ENCODE assay signal across 2 cellular contexts in the genomic region with DNA sequence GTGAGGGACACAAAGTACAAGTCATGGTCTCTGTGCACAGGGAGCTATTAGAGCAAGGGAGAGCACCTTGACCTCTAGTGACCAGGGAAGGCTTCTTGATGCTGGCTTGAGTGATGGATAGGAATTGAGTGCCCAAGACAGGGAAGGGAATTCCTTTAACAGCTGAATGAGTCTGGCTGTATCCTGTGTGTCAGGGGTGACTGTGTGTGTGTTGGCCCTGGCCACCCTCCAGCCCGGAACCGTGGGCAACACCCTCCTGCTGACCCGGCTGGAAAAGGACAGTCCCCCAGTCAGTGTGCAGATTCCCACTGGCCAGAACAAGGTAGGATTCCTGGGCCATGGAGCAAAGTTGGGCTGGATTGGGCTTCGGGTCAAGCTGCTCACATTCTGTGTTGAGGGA.
TF ChIP-seq lines count a peak whose summit lies in the region.

No MANE protein-coding gene starts in this region.

TF ChIP-seq in SK-N-SH, 30 proteins besides CTCF, POLR2A, EP300 and RAD21:
- TF ChIP-seq, protein P1, sequence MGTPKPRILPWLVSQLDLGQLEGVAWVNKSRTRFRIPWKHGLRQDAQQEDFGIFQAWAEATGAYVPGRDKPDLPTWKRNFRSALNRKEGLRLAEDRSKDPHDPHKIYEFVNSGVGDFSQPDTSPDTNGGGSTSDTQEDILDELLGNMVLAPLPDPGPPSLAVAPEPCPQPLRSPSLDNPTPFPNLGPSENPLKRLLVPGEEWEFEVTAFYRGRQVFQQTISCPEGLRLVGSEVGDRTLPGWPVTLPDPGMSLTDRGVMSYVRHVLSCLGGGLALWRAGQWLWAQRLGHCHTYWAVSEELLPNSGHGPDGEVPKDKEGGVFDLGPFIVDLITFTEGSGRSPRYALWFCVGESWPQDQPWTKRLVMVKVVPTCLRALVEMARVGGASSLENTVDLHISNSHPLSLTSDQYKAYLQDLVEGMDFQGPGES (IDR thresholded peaks at IDR 0.05; ENCODE audit: low read depth, low read length), result no peak
- 0 out of 2 replicates have a peak, but pooled peaks have one; percentile 18 for TF ChIP-seq NFIC (IDR thresholded peaks at IDR 0.05; ENCODE audit: borderline replicate concordance)
TF ChIP-seq in SK-N-SH: peak in this region for 1.

TF ChIP-seq in SK-N-SH treated with all-trans-retinoic acid at 6 μM for 48 hours, 23 proteins besides CTCF, POLR2A, EP300 and RAD21 (continued from another document):
- TF ChIP-seq, protein P2, sequence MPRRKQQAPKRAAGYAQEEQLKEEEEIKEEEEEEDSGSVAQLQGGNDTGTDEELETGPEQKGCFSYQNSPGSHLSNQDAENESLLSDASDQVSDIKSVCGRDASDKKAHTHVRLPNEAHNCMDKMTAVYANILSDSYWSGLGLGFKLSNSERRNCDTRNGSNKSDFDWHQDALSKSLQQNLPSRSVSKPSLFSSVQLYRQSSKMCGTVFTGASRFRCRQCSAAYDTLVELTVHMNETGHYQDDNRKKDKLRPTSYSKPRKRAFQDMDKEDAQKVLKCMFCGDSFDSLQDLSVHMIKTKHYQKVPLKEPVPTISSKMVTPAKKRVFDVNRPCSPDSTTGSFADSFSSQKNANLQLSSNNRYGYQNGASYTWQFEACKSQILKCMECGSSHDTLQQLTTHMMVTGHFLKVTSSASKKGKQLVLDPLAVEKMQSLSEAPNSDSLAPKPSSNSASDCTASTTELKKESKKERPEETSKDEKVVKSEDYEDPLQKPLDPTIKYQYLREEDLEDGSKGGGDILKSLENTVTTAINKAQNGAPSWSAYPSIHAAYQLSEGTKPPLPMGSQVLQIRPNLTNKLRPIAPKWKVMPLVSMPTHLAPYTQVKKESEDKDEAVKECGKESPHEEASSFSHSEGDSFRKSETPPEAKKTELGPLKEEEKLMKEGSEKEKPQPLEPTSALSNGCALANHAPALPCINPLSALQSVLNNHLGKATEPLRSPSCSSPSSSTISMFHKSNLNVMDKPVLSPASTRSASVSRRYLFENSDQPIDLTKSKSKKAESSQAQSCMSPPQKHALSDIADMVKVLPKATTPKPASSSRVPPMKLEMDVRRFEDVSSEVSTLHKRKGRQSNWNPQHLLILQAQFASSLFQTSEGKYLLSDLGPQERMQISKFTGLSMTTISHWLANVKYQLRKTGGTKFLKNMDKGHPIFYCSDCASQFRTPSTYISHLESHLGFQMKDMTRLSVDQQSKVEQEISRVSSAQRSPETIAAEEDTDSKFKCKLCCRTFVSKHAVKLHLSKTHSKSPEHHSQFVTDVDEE (CRISPR knock-in tag; IDR thresholded peaks at IDR 0.05), result no peak
- TF ChIP-seq ZNF565 (CRISPR knock-in tag; conservative IDR thresholded peaks at IDR 0.05; ENCODE audit: low read depth), result no peak
- TF ChIP-seq, protein P3, sequence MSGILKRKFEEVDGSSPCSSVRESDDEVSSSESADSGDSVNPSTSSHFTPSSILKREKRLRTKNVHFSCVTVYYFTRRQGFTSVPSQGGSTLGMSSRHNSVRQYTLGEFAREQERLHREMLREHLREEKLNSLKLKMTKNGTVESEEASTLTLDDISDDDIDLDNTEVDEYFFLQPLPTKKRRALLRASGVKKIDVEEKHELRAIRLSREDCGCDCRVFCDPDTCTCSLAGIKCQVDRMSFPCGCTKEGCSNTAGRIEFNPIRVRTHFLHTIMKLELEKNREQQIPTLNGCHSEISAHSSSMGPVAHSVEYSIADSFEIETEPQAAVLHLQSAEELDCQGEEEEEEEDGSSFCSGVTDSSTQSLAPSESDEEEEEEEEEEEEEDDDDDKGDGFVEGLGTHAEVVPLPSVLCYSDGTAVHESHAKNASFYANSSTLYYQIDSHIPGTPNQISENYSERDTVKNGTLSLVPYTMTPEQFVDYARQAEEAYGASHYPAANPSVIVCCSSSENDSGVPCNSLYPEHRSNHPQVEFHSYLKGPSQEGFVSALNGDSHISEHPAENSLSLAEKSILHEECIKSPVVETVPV (CRISPR knock-in tag; IDR thresholded peaks at IDR 0.05), result no peak
